In the genomic region with DNA sequence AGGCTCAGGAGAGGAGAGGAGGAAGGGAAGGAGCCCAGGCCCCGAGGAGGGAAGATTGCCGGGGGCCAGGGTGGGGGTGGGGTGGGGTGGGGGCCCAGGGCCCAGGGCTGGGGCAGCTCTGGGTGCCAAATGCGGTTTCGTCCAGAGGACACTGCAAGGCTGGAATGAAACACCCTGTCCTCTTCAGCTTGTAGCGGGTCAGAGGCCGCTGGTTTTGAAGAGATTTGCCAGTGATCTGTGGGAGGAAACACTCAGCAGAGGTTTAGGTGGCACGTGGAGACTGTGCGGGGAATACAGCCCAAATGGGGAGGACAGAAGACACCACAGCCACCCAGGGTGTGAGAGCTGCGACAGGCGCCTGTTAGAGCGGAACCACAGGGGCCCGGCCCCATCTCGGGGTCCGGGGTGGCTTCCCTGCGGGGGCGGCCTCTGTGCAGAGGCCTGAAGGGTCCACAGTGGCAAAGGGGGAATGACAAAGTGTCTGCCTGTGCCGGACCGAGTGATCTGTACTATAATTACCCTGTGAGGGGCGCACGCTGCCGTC, we compare ENCODE assay signal across 32 cellular contexts. TPM values are rescaled to one million over a fixed set of nuclear protein-coding genes. Genes with fewer than 3 reads are reported as not detected.
"Had no signal": no experiment of that assay in that cellular context is flagged by ENCODE, and none has a peak within 500 bp of the region (broad histone marks: within the 10 kb centered on the region; RNA-seq: fewer than 3 reads in every experiment).

No MANE protein-coding gene starts in this region.

- H3K27ac Mint-ChIP-seq: activated CD4-positive, alpha-beta memory T cell treated with anti-CD3 and anti-CD28 coated beads, Interleukin-2, amount 10 ng/mL, durations not matched to agents 7 days and 5 days; activated CD4-positive, alpha-beta T cell treated with anti-CD3 and anti-CD28 coated beads, Interleukin-2, amount 10 ng/mL, durations not matched to agents 7 days and 5 days; activated naive CD4-positive, alpha-beta T cell treated with anti-CD3 and anti-CD28 coated beads, Interleukin-2, amount 50 U/mL, for 24 hours; activated naive CD8-positive, alpha-beta T cell treated with anti-CD3 and anti-CD28 coated beads, Interleukin-2, amount 50 U/mL, for 24 hours; activated T-cell treated with anti-CD3 and anti-CD28 coated beads, Interleukin-2, amount 50 U/mL, for 24 hours; dendritic cell treated with granulocyte-macrophage colony-stimulating factor and Interleukin-4, amounts not matched to agents 40 ng/mL and 50 ng/mL, for 4 days; endodermal cell; immature natural killer cell; stimulated activated effector memory CD8-positive, alpha-beta T cell treated with anti-CD3 and anti-CD28 coated beads, Interleukin-12 subunit alpha, Interleukin-12 subunit beta, amount 100 ng/mL, for 72 hours; stimulated activated naive CD8-positive, alpha-beta T cell treated with anti-CD3 and anti-CD28 coated beads, Interleukin-15, Interleukin-2, amounts not matched to agents 100 ng/mL and 50 ng/mL, for 24 hours had no signal

- H3K27me3 Mint-ChIP-seq: activated CD4-positive, alpha-beta memory T cell treated with anti-CD3 and anti-CD28 coated beads, Interleukin-2, amount 10 ng/mL, durations not matched to agents 7 days and 5 days; activated CD4-positive, alpha-beta T cell treated with anti-CD3 and anti-CD28 coated beads, Interleukin-2, amount 10 ng/mL, durations not matched to agents 7 days and 5 days; activated naive CD4-positive, alpha-beta T cell treated with anti-CD3 and anti-CD28 coated beads, Interleukin-2, amount 50 U/mL, for 24 hours; activated naive CD8-positive, alpha-beta T cell treated with anti-CD3 and anti-CD28 coated beads, Interleukin-2, amount 50 U/mL, for 24 hours; activated T-cell treated with anti-CD3 and anti-CD28 coated beads, Interleukin-2, amount 50 U/mL, for 24 hours; central memory CD8-positive, alpha-beta T cell; dendritic cell treated with granulocyte-macrophage colony-stimulating factor and Interleukin-4, amounts not matched to agents 40 ng/mL and 50 ng/mL, for 4 days; naive B cell; stimulated activated naive CD8-positive, alpha-beta T cell treated with anti-CD3 and anti-CD28 coated beads, Interleukin-15, Interleukin-2, amounts not matched to agents 100 ng/mL and 50 ng/mL, for 24 hours had no signal

- H3K9me3 ChIP-seq: breast epithelium, upper lobe of left lung had no signal

- H3K4me1 Mint-ChIP-seq: activated CD4-positive, alpha-beta memory T cell treated with anti-CD3 and anti-CD28 coated beads, Interleukin-2, amount 10 ng/mL, durations not matched to agents 7 days and 5 days; activated CD4-positive, alpha-beta T cell treated with anti-CD3 and anti-CD28 coated beads, Interleukin-2, amount 10 ng/mL, durations not matched to agents 7 days and 5 days; activated naive CD4-positive, alpha-beta T cell treated with anti-CD3 and anti-CD28 coated beads, Interleukin-2, amount 50 U/mL, for 24 hours; activated naive CD8-positive, alpha-beta T cell treated with anti-CD3 and anti-CD28 coated beads, Interleukin-2, amount 50 U/mL, for 24 hours; central memory CD8-positive, alpha-beta T cell; endodermal cell; immature natural killer cell; naive B cell; stimulated activated effector memory CD8-positive, alpha-beta T cell treated with anti-CD3 and anti-CD28 coated beads, Interleukin-12 subunit alpha, Interleukin-12 subunit beta, amount 100 ng/mL, for 72 hours; WTC11 had no signal

- H3K4me3 ChIP-seq: breast epithelium, skin epidermis, upper lobe of left lung had no signal

- H3K4me3 Mint-ChIP-seq: activated CD4-positive, alpha-beta memory T cell treated with anti-CD3 and anti-CD28 coated beads, Interleukin-2, amount 10 ng/mL, durations not matched to agents 7 days and 5 days; activated CD4-positive, alpha-beta T cell treated with anti-CD3 and anti-CD28 coated beads, Interleukin-2, amount 10 ng/mL, durations not matched to agents 7 days and 5 days; activated naive CD4-positive, alpha-beta T cell treated with anti-CD3 and anti-CD28 coated beads, Interleukin-2, amount 50 U/mL, for 24 hours; activated naive CD8-positive, alpha-beta T cell treated with anti-CD3 and anti-CD28 coated beads, Interleukin-2, amount 50 U/mL, for 24 hours; activated T-cell treated with anti-CD3 and anti-CD28 coated beads, Interleukin-2, amount 50 U/mL, for 24 hours; central memory CD8-positive, alpha-beta T cell; dendritic cell treated with granulocyte-macrophage colony-stimulating factor and Interleukin-4, amounts not matched to agents 40 ng/mL and 50 ng/mL, for 4 days; endodermal cell; immature natural killer cell; naive B cell; stimulated activated effector memory CD8-positive, alpha-beta T cell treated with anti-CD3 and anti-CD28 coated beads, Interleukin-12 subunit alpha, Interleukin-12 subunit beta, amount 100 ng/mL, for 72 hours; stimulated activated naive CD8-positive, alpha-beta T cell treated with anti-CD3 and anti-CD28 coated beads, Interleukin-15, Interleukin-2, amounts not matched to agents 100 ng/mL and 50 ng/mL, for 24 hours; WTC11 had no signal

- H3K4me1 ChIP-seq: breast epithelium had no signal

- H3K9me3 Mint-ChIP-seq: activated CD4-positive, alpha-beta memory T cell treated with anti-CD3 and anti-CD28 coated beads, Interleukin-2, amount 10 ng/mL, durations not matched to agents 7 days and 5 days; activated CD4-positive, alpha-beta T cell treated with anti-CD3 and anti-CD28 coated beads, Interleukin-2, amount 10 ng/mL, durations not matched to agents 7 days and 5 days; activated naive CD4-positive, alpha-beta T cell treated with anti-CD3 and anti-CD28 coated beads, Interleukin-2, amount 50 U/mL, for 24 hours; activated naive CD8-positive, alpha-beta T cell treated with anti-CD3 and anti-CD28 coated beads, Interleukin-2, amount 50 U/mL, for 24 hours; activated T-cell treated with anti-CD3 and anti-CD28 coated beads, Interleukin-2, amount 50 U/mL, for 24 hours; central memory CD8-positive, alpha-beta T cell; dendritic cell treated with granulocyte-macrophage colony-stimulating factor and Interleukin-4, amounts not matched to agents 40 ng/mL and 50 ng/mL, for 4 days; endodermal cell; immature natural killer cell; naive B cell; stimulated activated effector memory CD8-positive, alpha-beta T cell treated with anti-CD3 and anti-CD28 coated beads, Interleukin-12 subunit alpha, Interleukin-12 subunit beta, amount 100 ng/mL, for 72 hours; stimulated activated naive CD8-positive, alpha-beta T cell treated with anti-CD3 and anti-CD28 coated beads, Interleukin-15, Interleukin-2, amounts not matched to agents 100 ng/mL and 50 ng/mL, for 24 hours; WTC11 had no signal

- H3K36me3 Mint-ChIP-seq: activated naive CD4-positive, alpha-beta T cell treated with anti-CD3 and anti-CD28 coated beads, Interleukin-2, amount 50 U/mL, for 24 hours; immature natural killer cell; naive B cell; stimulated activated effector memory CD8-positive, alpha-beta T cell treated with anti-CD3 and anti-CD28 coated beads, Interleukin-12 subunit alpha, Interleukin-12 subunit beta, amount 100 ng/mL, for 72 hours; WTC11 had no signal

- DNase-seq: activated CD4-positive, alpha-beta memory T cell treated with anti-CD3 and anti-CD28 coated beads, Interleukin-2, amount 10 ng/mL, durations not matched to agents 7 days and 5 days; activated CD4-positive, alpha-beta T cell treated with anti-CD3 and anti-CD28 coated beads for 1 hour; activated CD4-positive, alpha-beta T cell treated with anti-CD3 and anti-CD28 coated beads, Interleukin-2, amount 10 ng/mL, durations not matched to agents 7 days and 5 days; activated CD8-positive, alpha-beta memory T cell treated with anti-CD3 and anti-CD28 coated beads, Interleukin-2, amount 50 U/mL, for 48 hours; activated gamma-delta T cell; activated naive CD8-positive, alpha-beta T cell treated with anti-CD3 and anti-CD28 coated beads, Interleukin-2, amount 50 U/mL, for 24 hours; activated T-cell treated with anti-CD3 and anti-CD28 coated beads, Interleukin-2, amount 50 U/mL, for 24 hours; amygdala; endodermal cell; foreskin fibroblast; head of caudate nucleus; immature natural killer cell; naive B cell; stimulated activated CD4-positive, alpha-beta T cell treated with anti-CD3 and anti-CD28 coated beads, Interleukin-12 subunit alpha, Interleukin-12 subunit beta, amount 100 ng/mL, for 4 hours; stimulated activated CD4-positive, alpha-beta T cell treated with anti-CD3 and anti-CD28 coated beads, Interleukin-4, amount 100 ng/mL, for 24 hours; T-helper 2 cell had no signal

- H3K27ac ChIP-seq: breast epithelium, skin epidermis had no signal

- H3K36me3 ChIP-seq: breast epithelium, upper lobe of left lung had no signal

- ATAC-seq: activated naive CD8-positive, alpha-beta T cell treated with anti-CD3 and anti-CD28 coated beads, Interleukin-2, amount 50 U/mL, for 24 hours; esophagus mucosa; left lobe of liver; sciatic nerve; stimulated activated effector memory CD8-positive, alpha-beta T cell treated with anti-CD3 and anti-CD28 coated beads, Interleukin-12 subunit alpha, Interleukin-12 subunit beta, amount 100 ng/mL, for 72 hours had no signal

- H3K27me3 ChIP-seq: breast epithelium, upper lobe of left lung had no signal

RNA-seq across cellular contexts. Expression of a gene that starts 29.3 kb away (rescaled TPM):
- total RNA-seq: activated CD4-positive, alpha-beta memory T cell treated with anti-CD3 and anti-CD28 coated beads, Interleukin-2, amount 10 ng/mL, durations not matched to agents 7 days and 5 days; activated CD4-positive, alpha-beta T cell treated with anti-CD3 and anti-CD28 coated beads, Interleukin-2, amount 10 ng/mL, durations not matched to agents 7 days and 5 days; endodermal cell; esophagus mucosa; lung microvascular endothelial cell; upper lobe of left lung had no signal
- polyA plus RNA-seq: immature natural killer cell had no signal

RNA-seq across cellular contexts. Expression of a gene that starts 52.3 kb away (rescaled TPM):
- total RNA-seq: activated CD4-positive, alpha-beta memory T cell treated with anti-CD3 and anti-CD28 coated beads, Interleukin-2, amount 10 ng/mL, durations not matched to agents 7 days and 5 days; activated CD4-positive, alpha-beta T cell treated with anti-CD3 and anti-CD28 coated beads, Interleukin-2, amount 10 ng/mL, durations not matched to agents 7 days and 5 days; esophagus mucosa; kidney; lung microvascular endothelial cell; osteocyte; posterior vena cava had no signal
- polyA plus RNA-seq: immature natural killer cell had no signal
